ENCODE assay signal across 38 cellular contexts in the genomic region with DNA sequence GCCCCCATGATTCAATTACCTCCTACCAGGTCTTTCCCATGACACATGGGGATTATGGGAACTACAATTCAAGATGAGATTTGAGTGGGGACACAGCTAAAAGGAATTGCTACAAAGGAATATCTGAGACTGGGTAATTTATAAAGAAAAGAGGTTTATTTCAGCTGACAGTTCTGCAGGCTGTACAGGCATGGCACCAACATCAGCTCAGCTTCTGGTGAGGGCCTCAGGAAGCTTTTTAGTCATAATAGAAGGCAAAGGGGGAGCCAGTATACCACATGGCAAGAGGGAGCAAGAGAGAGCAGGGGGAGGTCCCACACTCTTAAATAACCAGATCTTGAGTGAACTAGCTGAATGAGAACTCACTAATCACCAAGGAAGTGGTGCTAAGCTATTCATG. TPM values are rescaled to one million over a fixed set of nuclear protein-coding genes. Genes with fewer than 3 reads are reported as not detected.
"Had no signal": no experiment of that assay in that cellular context is flagged by ENCODE, and none has a peak within 500 bp of the region (broad histone marks: within the 10 kb centered on the region; RNA-seq: fewer than 3 reads in every experiment).

No MANE protein-coding gene starts in this region.

- ATAC-seq: activated CD8-positive, alpha-beta T cell treated with anti-CD3 and anti-CD28 coated beads for 36 hours; activated naive CD4-positive, alpha-beta T cell treated with anti-CD3 and anti-CD28 coated beads, Interleukin-2, amount 50 U/mL, for 72 hours; activated T-cell treated with anti-CD3 and anti-CD28 coated beads, Interleukin-2, amount 50 U/mL, for 4 hours; activated T-cell treated with anti-CD3 and anti-CD28 coated beads, Interleukin-2, amount 50 U/mL, for 72 hours; activated T-helper 17 cell treated with anti-CD3 and anti-CD28 coated beads, Interleukin-2, amount 50 U/mL, for 72 hours; body of pancreas; T-cell had no signal

- H3K4me3 Mint-ChIP-seq: activated B cell treated with CpG ODN at 0.5 μM for 24 hours; activated CD4-positive, alpha-beta memory T cell treated with anti-CD3 and anti-CD28 coated beads for 36 hours; activated CD4-positive, alpha-beta T cell treated with anti-CD3 and anti-CD28 coated beads, Interleukin-2, amount 10 ng/mL, durations not matched to agents 24 days and 14 days; activated CD8-positive, alpha-beta T cell treated with anti-CD3 and anti-CD28 coated beads for 36 hours; activated naive CD4-positive, alpha-beta T cell treated with anti-CD3 and anti-CD28 coated beads for 36 hours; activated naive CD8-positive, alpha-beta T cell treated with anti-CD3 and anti-CD28 coated beads for 36 hours; activated T-cell treated with anti-CD3 and anti-CD28 coated beads, Interleukin-2, amount 50 U/mL, for 4 hours; activated T-cell treated with anti-CD3 and anti-CD28 coated beads, Interleukin-2, amount 50 U/mL, for 72 hours; activated T-helper 1 cell treated with anti-CD3 and anti-CD28 coated beads, Interleukin-12 subunit alpha, Interleukin-12 subunit beta, Interleukin-2, Interleukin-4 antibody, amounts not matched to agents 30 ng/mL and 10 ng/mL and 1 ng/mL, durations not matched to agents 14 hours and 24 hours and 36 hours; activated T-helper 17 cell treated with anti-CD3 and anti-CD28 coated beads, Interleukin-2, amount 50 U/mL, for 72 hours; T-cell; T-helper 2 cell treated with Interferon-gamma antibody and Interleukin-4, amounts not matched to agents 5 μg/mL and 100 μg/mL, for 36 hours had no signal

- H3K27me3 ChIP-seq: adrenal gland, body of pancreas, brain microvascular endothelial cell, breast epithelium had no signal

- H3K36me3 ChIP-seq: adrenal gland, brain microvascular endothelial cell, breast epithelium had no signal

- H3K27ac Mint-ChIP-seq: activated B cell treated with CpG ODN at 0.5 μM for 24 hours; activated CD4-positive, alpha-beta memory T cell treated with anti-CD3 and anti-CD28 coated beads for 36 hours; activated CD4-positive, alpha-beta T cell treated with anti-CD3 and anti-CD28 coated beads, Interleukin-2, amount 10 ng/mL, durations not matched to agents 24 days and 14 days; activated CD8-positive, alpha-beta T cell treated with anti-CD3 and anti-CD28 coated beads for 36 hours; activated naive CD4-positive, alpha-beta T cell treated with anti-CD3 and anti-CD28 coated beads for 36 hours; activated naive CD4-positive, alpha-beta T cell treated with anti-CD3 and anti-CD28 coated beads, Interleukin-2, amount 50 U/mL, for 72 hours; activated naive CD8-positive, alpha-beta T cell treated with anti-CD3 and anti-CD28 coated beads for 36 hours; activated T-cell treated with anti-CD3 and anti-CD28 coated beads, Interleukin-2, amount 50 U/mL, for 72 hours; activated T-helper 1 cell treated with anti-CD3 and anti-CD28 coated beads, Interleukin-12 subunit alpha, Interleukin-12 subunit beta, Interleukin-2, Interleukin-4 antibody, amounts not matched to agents 30 ng/mL and 10 ng/mL and 1 ng/mL, durations not matched to agents 14 hours and 24 hours and 36 hours; activated T-helper 17 cell treated with anti-CD3 and anti-CD28 coated beads, Interleukin-2, amount 50 U/mL, for 72 hours; T-cell; T-helper 2 cell treated with Interferon-gamma antibody and Interleukin-4, amounts not matched to agents 5 μg/mL and 100 μg/mL, for 36 hours had no signal

- FAIRE-seq: astrocyte, TTC549 had no signal

- H3K4me1 ChIP-seq: breast epithelium had no signal

- H3K4me1 Mint-ChIP-seq: activated T-helper 17 cell treated with anti-CD3 and anti-CD28 coated beads, Interleukin-2, amount 50 U/mL, for 72 hours had no signal

- H3K9me3 ChIP-seq: adrenal gland, body of pancreas, breast epithelium had no signal

- H3K36me3 Mint-ChIP-seq: activated CD4-positive, alpha-beta memory T cell treated with anti-CD3 and anti-CD28 coated beads for 36 hours; activated naive CD8-positive, alpha-beta T cell treated with anti-CD3 and anti-CD28 coated beads for 36 hours; T-cell had no signal

- H3K4me3 ChIP-seq: adrenal gland, body of pancreas, breast epithelium had no signal

- DNase-seq: activated B cell treated with CpG ODN at 0.5 μM for 24 hours; activated CD4-positive, alpha-beta memory T cell treated with anti-CD3 and anti-CD28 coated beads for 36 hours; activated CD4-positive, alpha-beta T cell treated with anti-CD3 and anti-CD28 coated beads for 4 hours; activated CD4-positive, alpha-beta T cell treated with anti-CD3 and anti-CD28 coated beads, Interleukin-2, amount 10 ng/mL, durations not matched to agents 24 days and 14 days; activated CD4-positive, alpha-beta T cell treated with anti-CD3 and anti-CD28 coated beads, Interleukin-2, amount 50 U/mL, for 1 hour; activated CD4-positive, alpha-beta T cell treated with anti-CD3 and anti-CD28 coated beads, Interleukin-2, amount 50 U/mL, for 4 hours; activated CD4-positive, CD25-positive, alpha-beta regulatory T cell treated with anti-CD3 and anti-CD28 coated beads, Interleukin-2, amount 50 U/mL, for 72 hours; activated CD8-positive, alpha-beta memory T cell treated with anti-CD3 and anti-CD28 coated beads, Interleukin-2, amount 50 U/mL, for 4 hours; activated CD8-positive, alpha-beta T cell treated with anti-CD3 and anti-CD28 coated beads for 36 hours; activated effector memory CD4-positive, alpha-beta T cell treated with anti-CD3 and anti-CD28 coated beads, Interleukin-2, amount 50 U/mL, for 16 hours; activated gamma-delta T cell treated with Interleukin-2 at 50 U/mL for 16 hours; activated naive CD4-positive, alpha-beta T cell; activated naive CD4-positive, alpha-beta T cell treated with anti-CD3 and anti-CD28 coated beads for 36 hours; activated naive CD4-positive, alpha-beta T cell treated with anti-CD3 and anti-CD28 coated beads, Interleukin-2, amount 50 U/mL, for 16 hours; activated naive CD8-positive, alpha-beta T cell treated with anti-CD3 and anti-CD28 coated beads for 36 hours; activated T-cell treated with anti-CD3 and anti-CD28 coated beads for 4 hours; activated T-cell treated with anti-CD3 and anti-CD28 coated beads, Interleukin-2, amount 50 U/mL, for 1 hour; activated T-cell treated with anti-CD3 and anti-CD28 coated beads, Interleukin-2, amount 50 U/mL, for 4 hours; activated T-cell treated with anti-CD3 and anti-CD28 coated beads, Interleukin-2, amount 50 U/mL, for 72 hours; adrenal gland; amniotic stem cell; aorta; body of pancreas; brain microvascular endothelial cell; central memory CD4-positive, alpha-beta T cell; T-cell; T-helper 2 cell; T-helper 9 cell had no signal

- H3K27ac ChIP-seq: brain microvascular endothelial cell, breast epithelium, VCaP had no signal

RNA-seq across cellular contexts. Expression of gene ALDOB, which starts 11.2 kb away (rescaled TPM):
- total RNA-seq: activated B cell treated with CpG ODN at 0.5 μM for 24 hours; activated CD4-positive, alpha-beta memory T cell treated with anti-CD3 and anti-CD28 coated beads for 36 hours; activated CD4-positive, alpha-beta T cell treated with anti-CD3 and anti-CD28 coated beads, Interleukin-2, amount 10 ng/mL, durations not matched to agents 24 days and 14 days; activated CD8-positive, alpha-beta memory T cell treated with anti-CD3 and anti-CD28 coated beads for 36 hours; activated CD8-positive, alpha-beta T cell treated with anti-CD3 and anti-CD28 coated beads for 36 hours; activated naive CD4-positive, alpha-beta T cell treated with anti-CD3 and anti-CD28 coated beads for 36 hours; activated naive CD4-positive, alpha-beta T cell treated with anti-CD3 and anti-CD28 coated beads, Interleukin-2, amount 50 U/mL, for 72 hours; activated naive CD8-positive, alpha-beta T cell treated with anti-CD3 and anti-CD28 coated beads for 36 hours; activated T-cell treated with anti-CD3 and anti-CD28 coated beads, Interleukin-2, amount 50 U/mL, for 72 hours; activated T-helper 1 cell treated with anti-CD3 and anti-CD28 coated beads, Interleukin-12 subunit alpha, Interleukin-12 subunit beta, Interleukin-2, Interleukin-4 antibody, amounts not matched to agents 30 ng/mL and 10 ng/mL and 1 ng/mL, durations not matched to agents 14 hours and 24 hours and 36 hours; activated T-helper 17 cell treated with anti-CD3 and anti-CD28 coated beads, Interleukin-2, amount 50 U/mL, for 72 hours; aorta; astrocyte; T-helper 1 cell treated with Interleukin-12 subunit alpha and Interleukin-12 subunit beta and Interleukin-4 antibody, amounts not matched to agents 30 ng/mL and 1 ng/mL, for 36 hours had no signal
